21 cellular contexts compared by ENCODE assay signal in the genomic region with DNA sequence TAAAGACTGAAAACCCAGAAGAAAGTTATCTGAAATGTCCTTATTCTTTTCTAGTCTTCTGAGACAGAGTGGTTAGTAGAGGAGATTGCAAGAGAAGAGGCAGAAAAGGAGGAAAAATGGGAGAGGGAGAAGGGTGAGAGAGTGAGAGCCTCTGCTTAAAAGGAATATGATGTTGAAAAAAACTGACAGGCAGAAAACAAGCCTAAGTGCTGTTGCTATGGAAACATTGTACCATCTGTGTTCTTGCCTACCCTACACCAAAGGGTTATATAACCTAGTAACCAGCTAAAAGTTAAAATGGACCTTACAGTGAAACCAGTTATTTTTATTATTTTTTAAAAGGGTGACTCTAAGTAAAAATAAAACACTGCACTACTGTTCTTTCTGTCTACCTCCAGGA. TPM values are rescaled to one million over a fixed set of nuclear protein-coding genes. Genes with fewer than 3 reads are reported as not detected.
DNase-seq lines count a peak whose midpoint lies in the region; ATAC-seq lines count a peak whose summit lies in the region.
"Had no signal": no experiment of that assay in that cellular context is flagged by ENCODE, and none has a peak within 500 bp of the region (broad histone marks: within the 10 kb centered on the region; RNA-seq: fewer than 3 reads in every experiment).

No MANE protein-coding gene starts in this region.

- no peaks in the 10 kb centered on the region for H3K4me1 Mint-ChIP-seq in activated CD4-positive, alpha-beta memory T cell treated with anti-CD3 and anti-CD28 coated beads, Interleukin-2, amount 10 ng/mL, durations not matched to agents 7 days and 5 days
- H3K4me1 Mint-ChIP-seq: activated CD4-positive, alpha-beta T cell treated with anti-CD3 and anti-CD28 coated beads, Interleukin-2, amount 10 ng/mL, durations not matched to agents 7 days and 5 days; GM23338 had no signal

- H3K4me3 Mint-ChIP-seq in activated CD4-positive, alpha-beta memory T cell treated with anti-CD3 and anti-CD28 coated beads, Interleukin-2, amount 10 ng/mL, durations not matched to agents 7 days and 5 days: no peak overlapping the region
- H3K4me3 Mint-ChIP-seq: activated CD4-positive, alpha-beta T cell treated with anti-CD3 and anti-CD28 coated beads, Interleukin-2, amount 10 ng/mL, durations not matched to agents 7 days and 5 days; activated naive CD8-positive, alpha-beta T cell treated with anti-CD3 and anti-CD28 coated beads, Interleukin-2, amount 10 ng/mL, durations not matched to agents 7 days and 5 days; GM23338; immature natural killer cell; stimulated activated naive CD8-positive, alpha-beta T cell treated with anti-CD3 and anti-CD28 coated beads, Interleukin-15, Interleukin-2, amounts not matched to agents 100 ng/mL and 50 ng/mL, for 24 hours had no signal

- H3K27ac ChIP-seq in caudate nucleus (ENCODE audit: low read depth, low read length): peak overlapping the region; percentile 74
- H3K27ac ChIP-seq: 22Rv1, neutrophil, upper lobe of left lung had no signal

- ATAC-seq in GM21381 (IDR thresholded peaks at IDR 0.05; ENCODE audit: unreplicated experiment): no peak
- ATAC-seq: GM23338 had no signal

- H3K9me3 Mint-ChIP-seq in activated CD4-positive, alpha-beta memory T cell treated with anti-CD3 and anti-CD28 coated beads, Interleukin-2, amount 10 ng/mL, durations not matched to agents 7 days and 5 days: no peaks in the 10 kb centered on the region
- H3K9me3 Mint-ChIP-seq: activated CD4-positive, alpha-beta T cell treated with anti-CD3 and anti-CD28 coated beads, Interleukin-2, amount 10 ng/mL, durations not matched to agents 7 days and 5 days; activated naive CD8-positive, alpha-beta T cell treated with anti-CD3 and anti-CD28 coated beads, Interleukin-2, amount 10 ng/mL, durations not matched to agents 7 days and 5 days; activated T-helper 2 cell treated with anti-CD3 and anti-CD28 coated beads, Interferon-gamma antibody, Interleukin-2, Interleukin-4, amounts not matched to agents 10 μg/mL and 5 μg/mL and 100 μg/mL, durations not matched to agents 14 hours and 24 hours and 36 hours; GM23338; stimulated activated naive CD8-positive, alpha-beta T cell treated with anti-CD3 and anti-CD28 coated beads, Interleukin-15, Interleukin-2, amounts not matched to agents 100 ng/mL and 50 ng/mL, for 24 hours had no signal

- CTCF ChIA-PET in activated CD4-positive, alpha-beta memory T cell treated with anti-CD3 and anti-CD28 coated beads, Interleukin-2, amount 10 ng/mL, durations not matched to agents 7 days and 5 days (lab: Charles Lee): no interaction called here

- no peaks in the 10 kb centered on the region for H3K36me3 Mint-ChIP-seq in activated CD4-positive, alpha-beta memory T cell treated with anti-CD3 and anti-CD28 coated beads, Interleukin-2, amount 10 ng/mL, durations not matched to agents 7 days and 5 days (ENCODE audit: low read depth)
- H3K36me3 Mint-ChIP-seq: activated naive CD8-positive, alpha-beta T cell treated with anti-CD3 and anti-CD28 coated beads, Interleukin-2, amount 10 ng/mL, durations not matched to agents 7 days and 5 days; immature natural killer cell had no signal

- POLR2A ChIA-PET in activated CD4-positive, alpha-beta memory T cell treated with anti-CD3 and anti-CD28 coated beads, Interleukin-2, amount 10 ng/mL, durations not matched to agents 7 days and 5 days (lab: Charles Lee): no interaction called here

- peaks cover 2% of the 10 kb centered on the region for H3K27me3 Mint-ChIP-seq in activated CD4-positive, alpha-beta memory T cell treated with anti-CD3 and anti-CD28 coated beads, Interleukin-2, amount 10 ng/mL, durations not matched to agents 7 days and 5 days
- H3K27me3 Mint-ChIP-seq: activated naive CD8-positive, alpha-beta T cell treated with anti-CD3 and anti-CD28 coated beads, Interleukin-2, amount 10 ng/mL, durations not matched to agents 7 days and 5 days; stimulated activated naive CD8-positive, alpha-beta T cell treated with anti-CD3 and anti-CD28 coated beads, Interleukin-15, Interleukin-2, amounts not matched to agents 100 ng/mL and 50 ng/mL, for 24 hours had no signal

- no peak overlapping the region for H3K27ac Mint-ChIP-seq in activated CD4-positive, alpha-beta memory T cell treated with anti-CD3 and anti-CD28 coated beads, Interleukin-2, amount 10 ng/mL, durations not matched to agents 7 days and 5 days
- H3K27ac Mint-ChIP-seq: activated CD4-positive, alpha-beta T cell treated with anti-CD3 and anti-CD28 coated beads, Interleukin-2, amount 10 ng/mL, durations not matched to agents 7 days and 5 days; activated naive CD8-positive, alpha-beta T cell treated with anti-CD3 and anti-CD28 coated beads, Interleukin-2, amount 10 ng/mL, durations not matched to agents 7 days and 5 days; activated T-helper 2 cell treated with anti-CD3 and anti-CD28 coated beads, Interferon-gamma antibody, Interleukin-2, Interleukin-4, amounts not matched to agents 10 μg/mL and 5 μg/mL and 100 μg/mL, durations not matched to agents 14 hours and 24 hours and 36 hours; GM23338; immature natural killer cell; stimulated activated naive CD8-positive, alpha-beta T cell treated with anti-CD3 and anti-CD28 coated beads, Interleukin-15, Interleukin-2, amounts not matched to agents 100 ng/mL and 50 ng/mL, for 24 hours had no signal

- peak; percentile 9 for DNase-seq in DMS153 (lab: John Stamatoyannopoulos, UW)
- DNase-seq in DMS153 treated with DMSO at 0.1 percent for 48 hours (lab: John Stamatoyannopoulos, UW; ENCODE audit: unreplicated experiment): no peak
- peak; percentile 77 for DNase-seq in NCI-H2171 (lab: John Stamatoyannopoulos, UW)
- peak in 3 of 61 donors; percentile 7 to 88 (median 9) for DNase-seq in caudate nucleus (lab: John Stamatoyannopoulos, UW)
- peak; percentile 81 for DNase-seq in retina
- no peak for DNase-seq in activated CD4-positive, alpha-beta memory T cell treated with anti-CD3 and anti-CD28 coated beads, Interleukin-2, amount 10 ng/mL, durations not matched to agents 7 days and 5 days
- DNase-seq in germinal center (ENCODE audit: low spot score): no peak
- DNase-seq: activated CD4-positive, alpha-beta T cell treated with anti-CD3 and anti-CD28 coated beads, Interleukin-2, amount 10 ng/mL, durations not matched to agents 7 days and 5 days; activated naive CD8-positive, alpha-beta T cell treated with anti-CD3 and anti-CD28 coated beads, Interleukin-2, amount 10 ng/mL, durations not matched to agents 7 days and 5 days; AML-193; COR-L47; immature natural killer cell; NCI-H2029; small intestine; upper lobe of left lung had no signal

RNA-seq across cellular contexts. Expression of a gene that starts 28.3 kb away (rescaled TPM):
- under 1 TPM; 0.20 to 0.35 TPM for total RNA-seq in activated CD4-positive, alpha-beta memory T cell treated with anti-CD3 and anti-CD28 coated beads, Interleukin-2, amount 10 ng/mL, durations not matched to agents 7 days and 5 days

Comparison
In these comparisons a context has a peak if more than half of its experiments do, and no peak if none do; other contexts are left out.
1. DNase-seq: peak in DMS153 (single experiment), NCI-H2171 (single experiment) and retina (single experiment); none in DMS153 treated with DMSO at 0.1 percent for 48 hours (single experiment), activated CD4-positive, alpha-beta memory T cell treated with anti-CD3 and anti-CD28 coated beads, Interleukin-2, amount 10 ng/mL, durations not matched to agents 7 days and 5 days (single experiment) and germinal center (single experiment).